In genomic region chr2:229921892-229922448, GRCh38 we compare ENCODE assay signal across 8 cellular contexts. TPM values are rescaled to one million over a fixed set of nuclear protein-coding genes. Genes with fewer than 3 reads are reported as not detected.
DNase-seq lines count a peak whose midpoint lies in the region; TF ChIP-seq lines count a peak whose summit lies in the region.

TRIP12 (minus strand) TSS chr2:229922009; CDS start chr2:229880079, 41,930 bp downstream.

- no peak within 1 kb of the TSS for H4K8ac ChIP-seq in neuronal stem cell (ENCODE audit: low read depth, low read length)

- H3K4ac ChIP-seq in neuronal stem cell (ENCODE audit: low read length), result no peak within 1 kb of the TSS

- peaks cover 15% of the 10 kb centered on the region for H3F3A ChIP-seq in MM.1S (ENCODE audit: insufficient read depth, low read length)

- peak within 1 kb of the TSS; percentile 84 for H3K4me2 ChIP-seq in MM.1S (ENCODE audit: low read depth, low read length)
- peak within 1 kb of the TSS; percentile 89 for H3K4me2 ChIP-seq in neuronal stem cell (ENCODE audit: insufficient read depth, low read length, poor library complexity, severe bottlenecking)

- peak within 1 kb of the TSS; percentile 80 for H3K4me3 ChIP-seq in HAP-1
- H3K4me3 ChIP-seq in MM.1S (ENCODE audit: low read length), result peak within 1 kb of the TSS; percentile 90
- H3K4me3 ChIP-seq in SJCRH30, result peak within 1 kb of the TSS; percentile 69
- peak within 1 kb of the TSS; percentile 61 to 96 for H3K4me3 ChIP-seq in neuronal stem cell (ENCODE audit: low read length in 2 of 2)

- no peaks in the 10 kb centered on the region for H3K9me3 ChIP-seq in HAP-1
- H3K9me3 ChIP-seq in MM.1S (replicated peaks; ENCODE audit: insufficient read depth, low read length), result no peaks in the 10 kb centered on the region
- H3K9me3 ChIP-seq in SJCRH30 (replicated peaks), result no peaks in the 10 kb centered on the region
- H3K9me3 ChIP-seq in neuronal stem cell (replicated peaks in 1 of 2; ENCODE audit: control insufficient read depth in 2 of 2, insufficient read depth in 1 of 2, low read depth in 1 of 2, low read length in 2 of 2), result peaks cover 0 to 7% of the 10 kb centered on the region in 2 donors

- no CpG with 5 or more reads among the region's 49 CpGs for WGBS in neuronal stem cell (ENCODE audit: extremely low coverage in 2 of 2, insufficient read length in 2 of 2, insufficient replicate concordance in 1 of 2), 2 donors

- no peaks in the 10 kb centered on the region for H4K20me1 ChIP-seq in MM.1S (ENCODE audit: insufficient read depth, low read length)

- H3K27me3 ChIP-seq in HAP-1 (ENCODE audit: low read depth) (no peaks in the 10 kb centered on the region), MM.1S (replicated peaks; ENCODE audit: insufficient read depth, low read length) (no peaks in the 10 kb centered on the region), SJCRH30 (no peaks in the 10 kb centered on the region), neuronal stem cell (ENCODE audit: control insufficient read depth in 3 of 3, insufficient read depth in 3 of 3, low read depth in 1 of 3, low read length in 3 of 3) (no peaks in the 10 kb centered on the region)

- H3K4me1 ChIP-seq in HAP-1 (0 out of 2 replicates have a peak, but pooled peaks cover 3% of the 10 kb centered on the region), MM.1S (ENCODE audit: low read length) (0 out of 2 replicates have a peak, but pooled peaks cover 5% of the 10 kb centered on the region), SJCRH30 (no peaks in the 10 kb centered on the region), neuronal stem cell (ENCODE audit: control insufficient read depth in 2 of 2, insufficient read depth in 1 of 2, low read depth in 1 of 2, low read length in 2 of 2) (peaks cover 0 to 7% of the 10 kb centered on the region in 2 donors)

- peak within 1 kb of the TSS; percentile 81 for H2BK120ac ChIP-seq in neuronal stem cell (ENCODE audit: low read depth, low read length)

- peak within 1 kb of the TSS; percentile 98 for H3K18ac ChIP-seq in neuronal stem cell (ENCODE audit: low read length)

- peak within 1 kb of the TSS; percentile 12 for H4K91ac ChIP-seq in neuronal stem cell (ENCODE audit: low read depth, low read length, poor library complexity)

- H3K9me2 ChIP-seq in MM.1S (replicated peaks; ENCODE audit: insufficient read depth, low read length), result no peaks in the 10 kb centered on the region

- H3K27ac ChIP-seq in MM.1S (ENCODE audit: low read length) (peak within 1 kb of the TSS; percentile 91), SJCRH30 (peak within 1 kb of the TSS; percentile 84), neuronal stem cell (replicated peaks; ENCODE audit: low read length) (peak within 1 kb of the TSS; percentile 99)

- no peak for TF ChIP-seq CTCF in MM.1S (IDR thresholded peaks at IDR 0.05; ENCODE audit: low read length)
- no peak for TF ChIP-seq CTCF in subcutaneous adipose tissue (IDR thresholded peaks at IDR 0.05; ENCODE audit: low read depth)

- in situ Hi-C loops in G401 (cut with HindIII; ENCODE audit: low sequenced_read_pairs), result no loop called here
- in situ Hi-C loops in HAP-1 (cut with MboI; ENCODE audit: low sequenced_read_pairs), result no loop called here

- peaks cover 9% of the 10 kb centered on the region for H3K36me3 ChIP-seq in HAP-1 (replicated peaks)
- H3K36me3 ChIP-seq in MM.1S (replicated peaks; ENCODE audit: insufficient read depth, low read length), result no peaks in the 10 kb centered on the region
- H3K36me3 ChIP-seq in SJCRH30, result peaks cover 9% of the 10 kb centered on the region
- peaks cover 2 to 18% of the 10 kb centered on the region in 2 donors for H3K36me3 ChIP-seq in neuronal stem cell (replicated peaks in 1 of 2; ENCODE audit: control insufficient read depth in 2 of 2, insufficient read depth in 2 of 2, low read length in 2 of 2)

- no peak within 1 kb of the TSS for H2BK15ac ChIP-seq in neuronal stem cell (ENCODE audit: low read length)

- H3K23ac ChIP-seq in neuronal stem cell (ENCODE audit: low read depth, low read length, poor library complexity), result peak within 1 kb of the TSS; percentile 89

- H2AFZ ChIP-seq in MM.1S (ENCODE audit: low read length), result peak within 1 kb of the TSS; percentile 97
- H2AFZ ChIP-seq in neuronal stem cell (ENCODE audit: low read length), result peak within 1 kb of the TSS; percentile 96

- H2BK12ac ChIP-seq in neuronal stem cell (ENCODE audit: low read length), result no peak within 1 kb of the TSS

- H3K9ac ChIP-seq in MM.1S (ENCODE audit: low read length), result peak within 1 kb of the TSS; percentile 89
- H3K9ac ChIP-seq in neuronal stem cell (ENCODE audit: low read depth, low read length, poor library complexity), result peak within 1 kb of the TSS; percentile 88

- H2BK5ac ChIP-seq in neuronal stem cell (ENCODE audit: low read length), result peak within 1 kb of the TSS; percentile 97

- peaks cover 43% of the 10 kb centered on the region for H3K79me2 ChIP-seq in MM.1S (ENCODE audit: low read length)

- DNase-seq in G401 (ENCODE audit: low spot score) (peak; percentile 88), HAP-1 (ENCODE audit: low spot score in 2 of 2) (peak; percentile 86 to 95), MM.1S (peak; percentile 84), SJCRH30 (peak; percentile 97), foreskin melanocyte (peak; percentile 97), neuronal stem cell (ENCODE audit: low spot score) (peak; percentile 97)
- DNase-seq in activated naive CD4-positive, alpha-beta T cell (lab: John Stamatoyannopoulos, UW), result peak; percentile 82 to 89 (median 88)

- no peak within 1 kb of the TSS for H2AK5ac ChIP-seq in neuronal stem cell (ENCODE audit: low read depth, low read length)

- peaks cover 2% of the 10 kb centered on the region for H3K79me1 ChIP-seq in neuronal stem cell (ENCODE audit: low read depth, low read length)

- peak within 1 kb of the TSS; percentile 8 for H3K14ac ChIP-seq in neuronal stem cell (ENCODE audit: low read length)

RNA-seq across cellular contexts. Expression of gene TRIP12, which starts in this region (rescaled TPM):
- 68.0 and 101 TPM in 2 replicates for total RNA-seq in G401 (2014; rRNA removed; shearing (Covaris generic))
- total RNA-seq in SJCRH30 (2014; rRNA removed; shearing (Covaris generic)), result 156 and 167 TPM in 2 replicates
- 62.4 TPM for polyA plus RNA-seq in neuronal stem cell (2013, experiment 1 of 2)
- 64.9 TPM for polyA plus RNA-seq in neuronal stem cell (2013, experiment 2 of 2)
- 100 to 1,000 TPM; 202 to 249 (median 216) TPM for total RNA-seq in subcutaneous adipose tissue

Comparison
In these comparisons a context has a peak if more than half of its experiments do, and no peak if none do; other contexts are left out.
1. Peak in every context shown above with its lines: DNase-seq, H3K4me3 ChIP-seq and H3K27ac ChIP-seq.